Comparison of ENCODE assay signal across 10 cellular contexts in the genomic region with DNA sequence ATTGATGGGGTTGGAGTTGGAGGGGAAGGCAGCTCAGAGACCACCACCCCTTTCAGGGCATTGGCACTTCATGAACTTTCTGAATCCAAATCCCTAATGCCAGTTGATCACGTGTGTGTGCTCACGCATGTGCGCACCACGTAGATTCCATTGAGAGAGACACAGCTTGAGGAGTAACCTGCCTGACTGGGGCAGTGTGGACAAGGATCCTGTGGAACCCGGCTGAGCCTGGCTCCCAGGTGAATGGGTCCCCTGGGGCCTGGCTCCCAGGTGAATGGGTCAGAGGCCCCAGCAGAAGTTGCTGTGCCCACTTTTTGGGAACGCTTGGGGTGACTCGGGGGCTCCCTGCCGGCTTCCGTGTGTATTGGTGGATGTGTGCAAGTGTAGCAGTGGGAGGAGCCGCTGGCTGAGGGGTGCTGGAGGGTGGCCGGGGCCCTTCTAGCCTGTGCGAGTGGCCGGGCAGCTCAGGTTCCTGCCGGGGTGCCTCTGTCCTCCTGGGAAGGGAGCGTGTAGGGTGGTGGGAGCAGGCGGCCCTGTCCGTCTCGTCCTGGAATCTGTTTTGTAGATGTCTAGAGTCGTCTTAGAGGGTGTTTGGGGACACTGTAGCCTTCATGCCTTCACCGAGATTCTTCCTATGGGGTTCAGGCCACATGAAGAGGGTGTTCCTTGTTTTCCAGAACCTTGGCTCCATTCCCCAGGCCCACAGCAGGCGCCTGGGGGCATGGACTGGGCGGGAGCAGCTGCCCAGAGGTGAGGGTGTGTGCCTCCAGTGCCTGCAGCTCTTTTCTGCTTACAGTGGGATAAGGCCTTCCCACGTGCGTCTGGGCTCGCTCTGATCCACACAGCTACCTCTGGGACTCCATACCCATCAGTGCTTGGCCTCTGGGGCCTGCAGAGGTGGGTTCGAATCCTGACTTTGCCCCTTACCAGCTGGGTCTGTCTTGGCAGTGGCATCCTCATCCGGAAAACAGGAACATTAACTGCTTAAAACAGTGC. TPM values are rescaled to one million over a fixed set of nuclear protein-coding genes. Genes with fewer than 3 reads are reported as not detected.
DNase-seq lines count a peak whose midpoint lies in the region; ATAC-seq, FAIRE-seq and TF ChIP-seq lines count a peak whose summit lies in the region.
"Had no signal": no experiment of that assay in that cellular context is flagged by ENCODE, and none has a peak within 500 bp of the region (broad histone marks: within the 10 kb centered on the region; RNA-seq: fewer than 3 reads in every experiment).

No MANE protein-coding gene starts in this region.

- H3K4me3 ChIP-seq in GM12878 (peak overlapping the region; percentile 94; the same call in 1 of the 2 replicates), mucosa of rectum (ENCODE audit: low read length in 2 of 2) (peak overlapping the region in 1 of 2 donors; percentile 79), tibial nerve (no peak overlapping the region)
- H3K4me3 ChIP-seq: pancreas had no signal

- CTCF ChIA-PET in GM12878 (lab: Yijun Ruan, JAX) = no interaction called here

- H3K9me3 ChIP-seq in GM12878 (replicated peaks; ENCODE audit: control insufficient read depth, insufficient read depth, low read length) (no peaks in the 10 kb centered on the region), mucosa of rectum (ENCODE audit: control insufficient read depth in 2 of 2, low read length in 2 of 2) (no peaks in the 10 kb centered on the region), tibial nerve (no peaks in the 10 kb centered on the region)
- H3K9me3 ChIP-seq: pancreas had no signal

- TF ChIP-seq EP300 in GM12878 (IDR thresholded peaks at IDR 0.05; ENCODE audit: borderline replicate concordance in 1 of 2, control insufficient read depth in 1 of 2, low read depth in 2 of 2, low read length in 2 of 2) (no peak), tibial nerve (IDR thresholded peaks at IDR 0.05) (no peak)

- 77% methylated on average over 27 of the region's 27 CpGs for WGBS in GM12878 (ENCODE audit: insufficient coverage, insufficient replicate concordance, low lambda C conversion rate, missing lambda C conversion rate)
- WGBS in tibial nerve, 2 donors = 61 to 73% methylated on average over 23 to 27 of the region's 27 CpGs

- POLR2A ChIA-PET in GM12878 (lab: Charles Lee) = no interaction called here

- TF ChIP-seq POLR2A in GM12878 (IDR thresholded peaks at IDR 0.05; ENCODE audit: low read depth, low read length) (no peak; the same call in 1 of the 2 replicates), tibial nerve (IDR thresholded peaks at IDR 0.05) (no peak), H54 (IDR thresholded peaks at IDR 0.05; ENCODE audit: low read depth, low read length) (no peak)

- BruUV-seq in GM12878 (replicated peaks; lab: Mats Ljungman, UMichigan) = no TSS peak

- intact Hi-C loops in GM12878 (cut with micrococcal nuclease; ENCODE audit: unreplicated experiment) = loop anchor here (5.0 to 10.0 kb wide), 2 partner anchors 223 to 290 kb away; no protein-coding TSS in a partner anchor

- in situ Hi-C loops in GM12878 (cut with MboI) = loop anchor here (10.0 to 25.0 kb wide), 4 partner anchors 290 to 1610 kb away; partner anchors contain the start of genes CTSZ and STX16

- H3K36me3 ChIP-seq in GM12878 (ENCODE audit: control insufficient read depth in 2 of 2, insufficient read depth in 2 of 2, low read length in 1 of 2) (peaks cover 12 to 24% of the 10 kb centered on the region in 2 experiments), mucosa of rectum (ENCODE audit: control insufficient read depth in 2 of 2, insufficient read depth in 2 of 2, low read length in 2 of 2) (peaks cover 18 to 38% of the 10 kb centered on the region in 2 donors), tibial nerve (peaks cover 0 to 21% (median 0%) of the 10 kb centered on the region in 3 donors)
- H3K36me3 ChIP-seq: pancreas had no signal

- H3K79me2 ChIP-seq in GM12878 (ENCODE audit: control insufficient read depth, insufficient read depth, low read length) = peaks cover 77% of the 10 kb centered on the region

- H3K9ac ChIP-seq in GM12878 (ENCODE audit: control insufficient read depth, insufficient read depth, low read length) (peak overlapping the region; percentile 96), mucosa of rectum (ENCODE audit: low read depth in 1 of 2, low read length in 2 of 2) (peak overlapping the region in 1 of 2 donors; percentile 41)

- H3K4me1 ChIP-seq in GM12878 (ENCODE audit: control insufficient read depth, insufficient read depth, low read length) (peaks cover 62% of the 10 kb centered on the region), mucosa of rectum (ENCODE audit: control insufficient read depth in 2 of 2, insufficient read depth in 2 of 2, low read length in 2 of 2) (peaks cover 61 to 72% of the 10 kb centered on the region in 2 donors), tibial nerve (peaks cover 0 to 85% (median 71%) of the 10 kb centered on the region in 4 donors)

- FAIRE-seq in GM12878 (lab: Jason Lieb, UNC) = no peak
- no peak for FAIRE-seq in H54 (lab: Jason Lieb, UNC)
- FAIRE-seq: pancreas had no signal

- SMC1A ChIA-PET in GM12878 (lab: Charles Lee; ENCODE audit: uncharacterized antibody, unreplicated experiment) = interaction anchor here (1.0 to 2.3 kb wide), 3 partner anchors 18 to 102 kb away, joined by 3 to 16 read pairs (median 3); no protein-coding TSS in a partner anchor

- no peak for ATAC-seq in GM12878
- ATAC-seq: pancreas had no signal

- TF ChIP-seq RAD21 in GM12878 (IDR thresholded peaks at IDR 0.05; ENCODE audit: insufficient read depth, low read depth, low read length) = no peak

- RAD21 ChIA-PET in GM12878 (lab: Charles Lee; ENCODE audit: unreplicated experiment) = no interaction called here

- H3K4me2 ChIP-seq in GM12878 (ENCODE audit: control insufficient read depth, insufficient read depth) = peak overlapping the region; percentile 99

- H2AFZ ChIP-seq in GM12878 (ENCODE audit: control insufficient read depth, low read depth, low read length) = no peak overlapping the region

- peak; percentile 19 for DNase-seq in activated T-cell treated with anti-CD3 and anti-CD28 coated beads, Interleukin-2, amount 50 U/mL, for 1 hour
- no peak for DNase-seq in activated T-cell treated with anti-CD3 and anti-CD28 coated beads, Interleukin-2, amount 50 U/mL, for 48 hours
- DNase-seq in GM12878 (ENCODE audit: low read depth, low spot score) (no peak), tibial nerve (ENCODE audit: low spot score in 2 of 2) (no peak), NCI-H1092 treated with DMSO at 0.1 percent for 48 hours (lab: John Stamatoyannopoulos, UW) (no peak), H54 (ENCODE audit: insufficient read length, low spot score) (no peak), SW480 (ENCODE audit: low spot score) (no peak)
- DNase-seq: foreskin fibroblast had no signal

- H3K27ac ChIP-seq in GM12878 (ENCODE audit: control insufficient read depth, insufficient read depth) (no peak overlapping the region), mucosa of rectum (ENCODE audit: low read depth in 2 of 2, low read length in 2 of 2) (peak overlapping the region; percentile 25 to 32), tibial nerve (peak overlapping the region; percentile 84 to 88 (median 86))

- TF ChIP-seq CTCF in GM12878 (IDR thresholded peaks at IDR 0.05 in 2 of 3, conservative IDR thresholded peaks at IDR 0.05 in 1 of 3; ENCODE audit: control insufficient read depth in 2 of 3, extremely low read depth in 1 of 3, insufficient read depth in 1 of 3, low read depth in 3 of 3, low read length in 3 of 3) = no peak
- no peak for TF ChIP-seq CTCF in tibial nerve (IDR thresholded peaks at IDR 0.05)

- peaks cover 11% of the 10 kb centered on the region for H4K20me1 ChIP-seq in GM12878 (ENCODE audit: control insufficient read depth, insufficient read depth)

- H3K27me3 ChIP-seq in GM12878 (replicated peaks in 1 of 2; ENCODE audit: control insufficient read depth in 2 of 2, insufficient read depth in 2 of 2, low read length in 1 of 2) = no peaks in the 10 kb centered on the region
- H3K27me3 ChIP-seq in mucosa of rectum (ENCODE audit: control insufficient read depth in 2 of 2, insufficient read depth in 2 of 2, low read length in 2 of 2) = no peaks in the 10 kb centered on the region
- H3K27me3 ChIP-seq in tibial nerve = no peaks in the 10 kb centered on the region
- H3K27me3 ChIP-seq: pancreas had no signal

RNA-seq across cellular contexts. Expression of gene RBM38, which starts 3.2 kb away (rescaled TPM):
- 58.6 and 73.2 TPM in 2 replicates for total RNA-seq in GM12878 (2013; cell fraction: nucleolus; rRNA removed)
- total RNA-seq in GM12878 (2014; rRNA removed) (68.6 and 79.7 TPM in 2 replicates), GM12878 (2014; rRNA removed; fragmentation: Illumina TruSeq; extraction: Trizol) (23.2 and 27.5 TPM in 2 replicates), GM12878 (2021) (102 and 104 TPM in 2 replicates), tibial nerve (10 to 100 TPM in 1 of 4 donors, 1 to 10 TPM in 3; 4.8 to 14.4 (median 5.8) TPM)
- 37.7 TPM for polyA plus RNA-seq in GM12878 (2011; ENCODE audit: low read depth)
- polyA plus RNA-seq in GM12878 (2011; rRNA removed) (29.9 and 57.3 TPM in 2 replicates), GM12878 (2014; fragmentation: Illumina TruSeq; extraction: Trizol) (4.3 and 22.9 TPM in 2 replicates), GM12878 (2014; fragmentation: Nextera tagmentation; extraction: Ambion mirVana) (1 to 10 TPM in 1 of 2 experiments, under 1 TPM in 1; 0.32 to 1.3 TPM), GM12878 (2014; rRNA removed) (118 and 127 TPM in 2 replicates), GM12878 (2016; fragmentation: Nextera tagmentation; extraction: Ambion mirVana) (10 to 100 TPM; 10.4 to 13.2 TPM)
- polyA plus RNA-seq in GM12878 (2011; cell fraction: cytosol; rRNA removed) = 90.6 and 104 TPM in 2 replicates
- polyA plus RNA-seq in GM12878 (2011; cell fraction: nucleus; rRNA removed) = 86.7 and 88.5 TPM in 2 replicates
- 96.5 and 121 TPM in 2 replicates for polyA plus RNA-seq in GM12878 (2012)
- polyA minus RNA-seq in GM12878 (2011; rRNA and poly(A)+ RNA removed) = 24.3 and 61.6 TPM in 2 replicates
- 39.3 and 39.8 TPM in 2 replicates for polyA minus RNA-seq in GM12878 (2011; cell fraction: cytosol; rRNA and poly(A)+ RNA removed)
- 16.6 and 21.1 TPM in 2 replicates for polyA minus RNA-seq in GM12878 (2011; cell fraction: nucleus; rRNA and poly(A)+ RNA removed)

RNA-seq across cellular contexts. Expression of gene RAE1, which starts 43.3 kb away (rescaled TPM):
- 53.1 and 64.9 TPM in 2 replicates for total RNA-seq in GM12878 (2013; cell fraction: nucleolus; rRNA removed)
- 38.4 and 39.1 TPM in 2 replicates for total RNA-seq in GM12878 (2014; rRNA removed)
- total RNA-seq in GM12878 (2014; rRNA removed; fragmentation: Illumina TruSeq; extraction: Trizol) = 41.9 and 44.1 TPM in 2 replicates
- total RNA-seq in GM12878 (2021) = 34.2 and 36.1 TPM in 2 replicates
- 27.0 TPM for polyA plus RNA-seq in GM12878 (2011; ENCODE audit: low read depth)
- 28.7 and 33.1 TPM in 2 replicates for polyA plus RNA-seq in GM12878 (2011; rRNA removed)
- 46.0 and 95.5 TPM in 2 replicates for polyA plus RNA-seq in GM12878 (2011; cell fraction: cytosol; rRNA removed)
- 109 and 137 TPM in 2 replicates for polyA plus RNA-seq in GM12878 (2011; cell fraction: nucleus; rRNA removed)
- polyA plus RNA-seq in GM12878 (2012) = 29.3 and 29.4 TPM in 2 replicates
- polyA plus RNA-seq in GM12878 (2014; fragmentation: Illumina TruSeq; extraction: Trizol) = 50.0 and 54.4 TPM in 2 replicates
- 100 to 1,000 TPM in 1 of 2 experiments, 10 to 100 TPM in 1; 93.0 to 107 TPM for polyA plus RNA-seq in GM12878 (2014; fragmentation: Nextera tagmentation; extraction: Ambion mirVana)
- 30.7 and 38.9 TPM in 2 replicates for polyA plus RNA-seq in GM12878 (2014; rRNA removed)
- polyA plus RNA-seq in GM12878 (2016; fragmentation: Nextera tagmentation; extraction: Ambion mirVana) = 10 to 100 TPM; 83.1 to 91.3 TPM
- polyA minus RNA-seq in GM12878 (2011; rRNA and poly(A)+ RNA removed) = 45.1 and 67.6 TPM in 2 replicates
- polyA minus RNA-seq in GM12878 (2011; cell fraction: cytosol; rRNA and poly(A)+ RNA removed) = 11.0 and 17.0 TPM in 2 replicates
- polyA minus RNA-seq in GM12878 (2011; cell fraction: nucleus; rRNA and poly(A)+ RNA removed) = 63.8 and 74.1 TPM in 2 replicates
- total RNA-seq in tibial nerve = 10 to 100 TPM; 12.6 to 20.9 (median 19.0) TPM
